In genomic region chr5:170783498-170784247, GRCh38 we compare ENCODE assay signal across 20 cellular contexts. TPM values are rescaled to one million over a fixed set of nuclear protein-coding genes. Genes with fewer than 3 reads are reported as not detected.
A peak's percentile ranks its signal among the peaks of the same experiment; 100 is the strongest.
DNase-seq lines count a peak whose midpoint lies in the region; ATAC-seq and TF ChIP-seq lines count a peak whose summit lies in the region.
"Had no signal": no experiment of that assay in that cellular context is flagged by ENCODE, and none has a peak within 500 bp of the region (broad histone marks: within the 10 kb centered on the region; RNA-seq: fewer than 3 reads in every experiment).

A gene with protein sequence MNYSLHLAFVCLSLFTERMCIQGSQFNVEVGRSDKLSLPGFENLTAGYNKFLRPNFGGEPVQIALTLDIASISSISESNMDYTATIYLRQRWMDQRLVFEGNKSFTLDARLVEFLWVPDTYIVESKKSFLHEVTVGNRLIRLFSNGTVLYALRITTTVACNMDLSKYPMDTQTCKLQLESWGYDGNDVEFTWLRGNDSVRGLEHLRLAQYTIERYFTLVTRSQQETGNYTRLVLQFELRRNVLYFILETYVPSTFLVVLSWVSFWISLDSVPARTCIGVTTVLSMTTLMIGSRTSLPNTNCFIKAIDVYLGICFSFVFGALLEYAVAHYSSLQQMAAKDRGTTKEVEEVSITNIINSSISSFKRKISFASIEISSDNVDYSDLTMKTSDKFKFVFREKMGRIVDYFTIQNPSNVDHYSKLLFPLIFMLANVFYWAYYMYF (plus strand): TSS chr5:170783725. CDS start chr5:170788616, 4,891 bp downstream.

- H4K91ac ChIP-seq in trophoblast cell (ENCODE audit: low read depth, low read length) = peak within 1 kb of the TSS; percentile 90

- peak within 1 kb of the TSS in 6 of 10 donors; percentile 4 to 75 (median 63) for H3K27ac ChIP-seq in heart right ventricle
- peak within 1 kb of the TSS; percentile 92 for H3K27ac ChIP-seq in trophoblast cell (ENCODE audit: low read depth, low read length)
- H3K27ac ChIP-seq: GM23248, SJSA1 had no signal

- peak within 1 kb of the TSS; percentile 89 for H3K14ac ChIP-seq in trophoblast cell (ENCODE audit: low read length)

- H3K36me3 ChIP-seq in BE2C (no peaks in the 10 kb centered on the region), heart right ventricle (no peaks in the 10 kb centered on the region), trophoblast cell (ENCODE audit: control insufficient read depth in 1 of 2, insufficient read depth in 2 of 2, low read length in 2 of 2) (peaks cover 18 to 26% of the 10 kb centered on the region in 2 experiments)
- H3K36me3 ChIP-seq: SJSA1 had no signal

- H3K9me3 ChIP-seq in BE2C = no peaks in the 10 kb centered on the region
- no peaks in the 10 kb centered on the region for H3K9me3 ChIP-seq in heart right ventricle
- no peaks in the 10 kb centered on the region for H3K9me3 ChIP-seq in trophoblast cell (ENCODE audit: insufficient read depth, low read depth, low read length)
- H3K9me3 ChIP-seq: SJSA1 had no signal

- H2BK120ac ChIP-seq in trophoblast cell (ENCODE audit: insufficient read depth, low read length, poor library complexity) = peak within 1 kb of the TSS; percentile 77

- peak within 1 kb of the TSS; percentile 91 for H3K18ac ChIP-seq in trophoblast cell (ENCODE audit: low read length)

- peak within 1 kb of the TSS; percentile 9 for H2AFZ ChIP-seq in trophoblast cell (ENCODE audit: insufficient read depth, low read length, poor library complexity)
- H2AFZ ChIP-seq: GM23248 had no signal

- peak within 1 kb of the TSS; percentile 83 for H3K9ac ChIP-seq in trophoblast cell (ENCODE audit: low read length)
- H3K9ac ChIP-seq: GM23248 had no signal

- peak within 1 kb of the TSS; percentile 78 for H2BK5ac ChIP-seq in trophoblast cell (ENCODE audit: low read depth, low read length, poor library complexity)

- H2AK5ac ChIP-seq in trophoblast cell (ENCODE audit: low read length) = peak within 1 kb of the TSS; percentile 44

- peak within 1 kb of the TSS; percentile 98 for H3K4ac ChIP-seq in trophoblast cell (ENCODE audit: low read depth, low read length)

- DNase-seq in BE2C (peak; percentile 16), ELF-1 (ENCODE audit: low read depth, low spot score) (peak; percentile 76), heart right ventricle (no peak), trophoblast cell (no peak)
- no peak for DNase-seq in effector CD8-positive, alpha-beta T cell (lab: John Stamatoyannopoulos, UW)
- DNase-seq: AML-193; CD4-positive, alpha-beta memory T cell; DND-41; GF-D8; GM23248; NCI-H146; NCI-H2081 treated with DMSO at 0.1 percent for 48 hours; NCI-H2227 treated with DMSO at 0.1 percent for 48 hours; NCI-H526; OCI-M1; RPMI8226 had no signal

- H3K23ac ChIP-seq in trophoblast cell (ENCODE audit: low read length) = no peak within 1 kb of the TSS

- no peaks in the 10 kb centered on the region for H3K27me3 ChIP-seq in BE2C
- H3K27me3 ChIP-seq in heart right ventricle = no peaks in the 10 kb centered on the region
- no peaks in the 10 kb centered on the region for H3K27me3 ChIP-seq in trophoblast cell (ENCODE audit: insufficient read depth, low read length)
- H3K27me3 ChIP-seq: SJSA1 had no signal

- peaks cover 7% of the 10 kb centered on the region for H3K4me1 ChIP-seq in BE2C
- H3K4me1 ChIP-seq in heart right ventricle = peaks cover 0 to 61% (median 21%) of the 10 kb centered on the region in 9 donors
- H3K4me1 ChIP-seq in trophoblast cell (ENCODE audit: control insufficient read depth in 1 of 2, insufficient read depth in 2 of 2, low read length in 2 of 2) = peaks cover 30 to 47% of the 10 kb centered on the region in 2 experiments
- H3K4me1 ChIP-seq: SJSA1 had no signal

- no peak within 1 kb of the TSS for H3K4me3 ChIP-seq in BE2C (ENCODE audit: low read depth, low read length)
- H3K4me3 ChIP-seq in heart right ventricle = no peak within 1 kb of the TSS
- H3K4me3 ChIP-seq in trophoblast cell (ENCODE audit: low read depth, low read length) = peak within 1 kb of the TSS; percentile 84
- H3K4me3 ChIP-seq: GM23248, SJSA1 had no signal

- peak within 1 kb of the TSS; percentile 20 for H4K12ac ChIP-seq in trophoblast cell (ENCODE audit: low read depth, low read length)

- no peak for TF ChIP-seq CTCF in BE2C (IDR thresholded peaks at IDR 0.05; ENCODE audit: low read depth, low read length)
- no peak for TF ChIP-seq CTCF in heart right ventricle (IDR thresholded peaks at IDR 0.05)

- ATAC-seq in heart right ventricle = peak in 3 of 8 donors; percentile 21 to 61 (median 41)
- ATAC-seq in HG03135 (IDR thresholded peaks at IDR 0.05; ENCODE audit: unreplicated experiment) = no peak
- no peak for ATAC-seq in GM18498 (IDR thresholded peaks at IDR 0.05; ENCODE audit: unreplicated experiment)

- peak within 1 kb of the TSS; percentile 40 for H4K8ac ChIP-seq in trophoblast cell (ENCODE audit: low read depth, low read length)

- peak within 1 kb of the TSS; percentile 78 for H3K4me2 ChIP-seq in trophoblast cell (ENCODE audit: low read length)

- peaks cover 33% of the 10 kb centered on the region for H3K79me2 ChIP-seq in trophoblast cell (ENCODE audit: control insufficient read depth, insufficient read depth, low read length, poor library complexity)

- WGBS in heart right ventricle, 2 donors = 70 to 78% methylated on average over 14 of the region's 14 CpGs
- no CpG with 5 or more reads among the region's 14 CpGs for WGBS in trophoblast cell (ENCODE audit: extremely low coverage, insufficient coverage, insufficient read length)

- intact Hi-C loops in heart right ventricle (cut with DNase I) = no loop called here

- peaks cover 42% of the 10 kb centered on the region for H3K79me1 ChIP-seq in trophoblast cell (ENCODE audit: low read length)

- H2BK12ac ChIP-seq in trophoblast cell (ENCODE audit: low read length) = peak within 1 kb of the TSS; percentile 95

RNA-seq across cellular contexts. Expression of the gene that starts here (rescaled TPM):
- polyA plus RNA-seq in BE2C (2012; ENCODE audit: insufficient read depth, insufficient read length, low read depth) = not detected
- 1 to 10 TPM in 2 of 10 donors, under 1 TPM in 7, not detected in 1; 0.07 to 1.6 (median 0.49) TPM for total RNA-seq in heart right ventricle
- under 1 TPM; 0.14 to 0.37 TPM for polyA plus RNA-seq in heart right ventricle
- 935 and 1,007 TPM in 2 replicates for polyA plus RNA-seq in trophoblast cell (2013)
- total RNA-seq: CD4-positive, alpha-beta memory T cell; GM23248; SJSA1 had no signal
- polyA plus RNA-seq: CD4-positive, alpha-beta memory T cell; GM23248; IgD-negative memory B cell had no signal

Comparison
In these comparisons a context has a peak if more than half of its experiments do, and no peak if none do; other contexts are left out.
1. DNase-seq: peak in BE2C (single experiment) and ELF-1 (single experiment); none in heart right ventricle (0 of 2), trophoblast cell (0 of 2) and effector CD8-positive, alpha-beta T cell (single experiment).